9 cellular contexts compared by ENCODE assay signal in the genomic region with DNA sequence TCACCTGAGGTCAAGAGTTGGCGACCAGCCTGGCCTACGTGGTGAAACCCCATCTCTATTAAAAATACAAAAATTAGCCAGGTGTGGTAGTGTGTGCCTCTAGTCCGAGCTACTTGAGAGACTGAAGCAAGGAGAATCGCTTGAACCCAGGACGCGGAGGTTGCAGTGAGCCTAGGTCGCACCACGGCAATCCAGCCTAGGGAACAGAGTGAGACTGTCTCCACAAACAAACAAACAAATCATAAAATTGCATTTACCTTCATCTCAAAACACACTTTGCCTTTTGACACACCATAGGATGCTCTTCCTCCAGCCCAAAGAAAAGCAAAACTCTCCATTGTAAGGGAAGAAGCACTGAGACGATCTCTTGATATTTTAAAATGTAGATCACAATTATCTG. TPM values are rescaled to one million over a fixed set of nuclear protein-coding genes. Genes with fewer than 3 reads are reported as not detected.
DNase-seq lines count a peak whose midpoint lies in the region; ATAC-seq and TF ChIP-seq lines count a peak whose summit lies in the region.
"Had no signal": no experiment of that assay in that cellular context is flagged by ENCODE, and none has a peak within 500 bp of the region (broad histone marks: within the 10 kb centered on the region; RNA-seq: fewer than 3 reads in every experiment).

No MANE protein-coding gene starts in this region.

- no peak overlapping the region for H3K9ac ChIP-seq in iPS-18a (ENCODE audit: low read length)

- H3K27me3 ChIP-seq in heart left ventricle (no peaks in the 10 kb centered on the region), iPS-18a (ENCODE audit: control insufficient read depth, insufficient read depth, low read length) (no peaks in the 10 kb centered on the region), suprapubic skin (no peaks in the 10 kb centered on the region)

- peaks cover 65% of the 10 kb centered on the region for H3K4me1 Mint-ChIP-seq in activated CD8-positive, alpha-beta T cell treated with anti-CD3 and anti-CD28 coated beads, Interleukin-2, amount 10 ng/mL, durations not matched to agents 7 days and 5 days (ENCODE audit: low read depth)

- H3K4me3 ChIP-seq in heart left ventricle (peak overlapping the region in 9 of 12 donors; percentile 88 to 99 (median 95)), iPS-18a (ENCODE audit: low read length) (peak overlapping the region; percentile 91), suprapubic skin (peak overlapping the region; percentile 98)

- ATAC-seq in heart left ventricle (no peak), left ventricle myocardium superior (no peak), HG02623 (IDR thresholded peaks at IDR 0.05; ENCODE audit: unreplicated experiment) (no peak), HG02571 (IDR thresholded peaks at IDR 0.05; ENCODE audit: unreplicated experiment) (no peak)
- ATAC-seq in activated CD8-positive, alpha-beta T cell treated with anti-CD3 and anti-CD28 coated beads, Interleukin-2, amount 10 ng/mL, durations not matched to agents 7 days and 5 days, result no peak

- H3K36me3 Mint-ChIP-seq in activated CD8-positive, alpha-beta T cell treated with anti-CD3 and anti-CD28 coated beads, Interleukin-2, amount 10 ng/mL, durations not matched to agents 7 days and 5 days (ENCODE audit: low read depth), result peaks cover 78% of the 10 kb centered on the region

- intact Hi-C loops in heart left ventricle (cut with DNase I) (loop anchor here in 4 of 10 donors (5.0 to 10.0 kb wide), 5 partner anchors 92 to 408 kb away; partner anchors contain the start of genes ADSS2 (in 2 of the 4) and DESI2 (in 1 of the 4)), left ventricle myocardium superior (cut with micrococcal nuclease) (no loop called here)

- H3K9me3 Mint-ChIP-seq in activated CD8-positive, alpha-beta T cell treated with anti-CD3 and anti-CD28 coated beads, Interleukin-2, amount 10 ng/mL, durations not matched to agents 7 days and 5 days (ENCODE audit: insufficient read depth), result no peaks in the 10 kb centered on the region

- TF ChIP-seq CTCF in heart left ventricle (IDR thresholded peaks at IDR 0.05), result no peak
- TF ChIP-seq CTCF in suprapubic skin (IDR thresholded peaks at IDR 0.05), result no peak

- H3K27me3 Mint-ChIP-seq in activated CD8-positive, alpha-beta T cell treated with anti-CD3 and anti-CD28 coated beads, Interleukin-2, amount 10 ng/mL, durations not matched to agents 7 days and 5 days (ENCODE audit: low read depth), result no peaks in the 10 kb centered on the region

- no peak for TF ChIP-seq EP300 in suprapubic skin (IDR thresholded peaks at IDR 0.05)

- H3K9me3 ChIP-seq in heart left ventricle, result no peaks in the 10 kb centered on the region
- H3K9me3 ChIP-seq in iPS-18a (ENCODE audit: control insufficient read depth, low read depth, low read length), result no peaks in the 10 kb centered on the region
- H3K9me3 ChIP-seq in suprapubic skin, result no peaks in the 10 kb centered on the region

- WGBS in heart left ventricle, 4 donors, result 39 to 52% (median 44%) methylated on average over 9 of the region's 9 CpGs
- WGBS in suprapubic skin, result 52% methylated on average over 9 of the region's 9 CpGs

- TF ChIP-seq POLR2A in heart left ventricle (IDR thresholded peaks at IDR 0.05) (no peak), suprapubic skin (IDR thresholded peaks at IDR 0.05) (no peak)

- H3K27ac Mint-ChIP-seq in activated CD8-positive, alpha-beta T cell treated with anti-CD3 and anti-CD28 coated beads, Interleukin-2, amount 10 ng/mL, durations not matched to agents 7 days and 5 days, result peak overlapping the region; percentile 26

- H3K4me1 ChIP-seq in heart left ventricle (peaks cover 3 to 74% (median 58%) of the 10 kb centered on the region in 12 donors), iPS-18a (ENCODE audit: control insufficient read depth, low read depth, low read length) (peaks cover 11% of the 10 kb centered on the region), suprapubic skin (peaks cover 60% of the 10 kb centered on the region)

- CTCF ChIA-PET in activated CD8-positive, alpha-beta T cell treated with anti-CD3 and anti-CD28 coated beads, Interleukin-2, amount 10 ng/mL, durations not matched to agents 7 days and 5 days (lab: Charles Lee), result interaction anchor here (1.8 to 5.7 kb wide), 3 partner anchors 12 to 183 kb away, joined by 8 to 41 read pairs (median 9); partner anchors contain the start of gene COX20

- peaks cover 0 to 71% (median 66%) of the 10 kb centered on the region in 9 donors for H3K36me3 ChIP-seq in heart left ventricle
- H3K36me3 ChIP-seq in iPS-18a (ENCODE audit: control insufficient read depth, low read depth, low read length), result peaks cover 76% of the 10 kb centered on the region
- H3K36me3 ChIP-seq in suprapubic skin, result peaks cover 48% of the 10 kb centered on the region

- POLR2A ChIA-PET in activated CD8-positive, alpha-beta T cell treated with anti-CD3 and anti-CD28 coated beads, Interleukin-2, amount 10 ng/mL, durations not matched to agents 7 days and 5 days (lab: Charles Lee), result interaction anchor here (1.0 to 11.3 kb wide), 4 partner anchors 9 to 25 kb away, joined by 3 to 180 read pairs (median 84); partner anchors contain the start of gene COX20

- peak overlapping the region; percentile 93 for H3K4me3 Mint-ChIP-seq in activated CD8-positive, alpha-beta T cell treated with anti-CD3 and anti-CD28 coated beads, Interleukin-2, amount 10 ng/mL, durations not matched to agents 7 days and 5 days

- DNase-seq in heart left ventricle (no peak), left ventricle myocardium superior (no peak), suprapubic skin (ENCODE audit: low spot score in 2 of 2) (no peak), kidney glomerular epithelial cell (lab: John Stamatoyannopoulos, UW) (no peak)
- DNase-seq in activated CD8-positive, alpha-beta T cell treated with anti-CD3 and anti-CD28 coated beads, Interleukin-2, amount 10 ng/mL, durations not matched to agents 7 days and 5 days, result no peak
- DNase-seq: nucleus accumbens had no signal

- H3K27ac ChIP-seq in heart left ventricle, result peak overlapping the region in 1 of 12 donors; percentile 9
- H3K27ac ChIP-seq in iPS-18a (ENCODE audit: low read length), result no peak overlapping the region
- no peak overlapping the region for H3K27ac ChIP-seq in suprapubic skin

RNA-seq across cellular contexts. Expression of gene HNRNPU, which starts 4.3 kb away (rescaled TPM):
- 100 to 1,000 TPM; 138 to 218 (median 169) TPM for total RNA-seq in heart left ventricle
- 100 to 1,000 TPM in 1 of 2 donors, 10 to 100 TPM in 1; 85.6 to 118 TPM for polyA plus RNA-seq in heart left ventricle
- 183 TPM for total RNA-seq in left ventricle myocardium superior
- total RNA-seq in activated CD8-positive, alpha-beta T cell treated with anti-CD3 and anti-CD28 coated beads, Interleukin-2, amount 10 ng/mL, durations not matched to agents 7 days and 5 days, result 100 to 1,000 TPM; 432 to 435 TPM
- 100 to 1,000 TPM; 275 to 441 (median 310) TPM for total RNA-seq in suprapubic skin

RNA-seq across cellular contexts. Expression of gene COX20, which starts 24.6 kb away (rescaled TPM):
- total RNA-seq in heart left ventricle (10 to 100 TPM; 43.5 to 77.4 (median 59.8) TPM), left ventricle myocardium superior (63.7 TPM), suprapubic skin (10 to 100 TPM; 19.4 to 30.3 (median 25.3) TPM)
- 100 to 1,000 TPM in 1 of 2 donors, 10 to 100 TPM in 1; 58.3 to 122 TPM for polyA plus RNA-seq in heart left ventricle
- 10 to 100 TPM; 31.3 to 33.6 TPM for total RNA-seq in activated CD8-positive, alpha-beta T cell treated with anti-CD3 and anti-CD28 coated beads, Interleukin-2, amount 10 ng/mL, durations not matched to agents 7 days and 5 days
